Comparison of ENCODE assay signal across 24 cellular contexts in the genomic region with DNA sequence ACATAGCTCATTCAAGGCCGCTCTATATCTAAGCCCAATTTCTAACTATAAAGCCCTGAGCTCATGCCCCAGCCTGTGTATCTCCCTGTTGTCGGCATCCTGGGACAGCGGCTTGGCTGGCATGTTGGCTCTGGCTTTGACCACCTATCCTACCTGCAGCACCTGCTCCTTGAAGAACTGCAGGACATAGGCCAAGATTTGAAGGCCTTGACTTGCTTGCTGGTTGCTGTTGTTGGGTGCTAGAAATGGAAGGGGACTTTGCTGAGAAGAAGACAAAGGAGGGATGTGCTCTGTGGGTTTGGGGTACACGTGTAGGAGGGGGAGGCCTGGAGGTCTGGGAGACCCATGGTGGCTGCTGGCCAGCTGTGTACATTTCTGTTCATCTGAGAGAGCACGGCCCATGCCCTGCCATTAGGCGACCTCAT. TPM values are rescaled to one million over a fixed set of nuclear protein-coding genes. Genes with fewer than 3 reads are reported as not detected.
A peak's percentile ranks its signal among the peaks of the same experiment; 100 is the strongest.
DNase-seq lines count a peak whose midpoint lies in the region; ATAC-seq and TF ChIP-seq lines count a peak whose summit lies in the region.
"Had no signal": no experiment of that assay in that cellular context is flagged by ENCODE, and none has a peak within 500 bp of the region (broad histone marks: within the 10 kb centered on the region; RNA-seq: fewer than 3 reads in every experiment).

No MANE protein-coding gene starts in this region.

- H3K27ac ChIP-seq in right atrium auricular region, result no peak overlapping the region
- H3K27ac ChIP-seq: A549; BLaER1 treated with 17β-estradiol and CSF1 and Interleukin-3, amounts not matched to agents 10 nM and 100 nM had no signal

- H3K36me3 ChIP-seq in right atrium auricular region, result no peaks in the 10 kb centered on the region
- H3K36me3 ChIP-seq: BE2C; BLaER1 treated with 17β-estradiol and CSF1 and Interleukin-3, amounts not matched to agents 10 nM and 100 nM; HAP-1 had no signal

- WGBS in lower leg skin, 2 donors, result 82 to 89% methylated on average over 6 of the region's 6 CpGs

- no peaks in the 10 kb centered on the region for H3K9me3 ChIP-seq in right atrium auricular region
- H3K9me3 ChIP-seq: A549, BE2C, HAP-1 had no signal

- no peak for ATAC-seq in Right ventricle myocardium superior (ENCODE audit: poor library complexity)
- ATAC-seq: A549, GM12878, GM23338 had no signal

- H3K4me1 Mint-ChIP-seq in osteocyte (ENCODE audit: unreplicated experiment), result no peaks in the 10 kb centered on the region
- H3K4me1 Mint-ChIP-seq: CD14-positive monocyte; CD8-positive, alpha-beta memory T cell; GM23338 had no signal

- H3K36me3 Mint-ChIP-seq in osteocyte (ENCODE audit: unreplicated experiment), result no peaks in the 10 kb centered on the region
- H3K36me3 Mint-ChIP-seq: CD14-positive monocyte; CD8-positive, alpha-beta memory T cell had no signal

- TF ChIP-seq CTCF in right atrium auricular region (IDR thresholded peaks at IDR 0.05) (no peak), osteocyte (IDR thresholded peaks at IDR 0.05) (no peak), lower leg skin (IDR thresholded peaks at IDR 0.05) (no peak)

- H3K4me1 ChIP-seq in right atrium auricular region, result no peaks in the 10 kb centered on the region
- H3K4me1 ChIP-seq: BE2C; BLaER1 treated with 17β-estradiol and CSF1 and Interleukin-3, amounts not matched to agents 10 nM and 100 nM; HAP-1 had no signal

- H3K4me3 ChIP-seq in right atrium auricular region (no peak overlapping the region), lower leg skin (ENCODE audit: low read depth, poor library complexity, severe bottlenecking) (no peak overlapping the region)
- H3K4me3 ChIP-seq: A549; BLaER1 treated with 17β-estradiol and CSF1 and Interleukin-3, amounts not matched to agents 10 nM and 100 nM; GM12878; GM23338; HAP-1 had no signal

- intact Hi-C loops in Right ventricle myocardium superior (cut with DNase I) (no loop called here), lower leg skin (cut with DNase I; ENCODE audit: low total_unique reads) (no loop called here)

- no peaks in the 10 kb centered on the region for H3K27me3 Mint-ChIP-seq in osteocyte (ENCODE audit: unreplicated experiment)

- H3K9me3 Mint-ChIP-seq in osteocyte (ENCODE audit: unreplicated experiment), result no peaks in the 10 kb centered on the region
- H3K9me3 Mint-ChIP-seq: GM23338, HFFc6 had no signal

- DNase-seq in right atrium auricular region (ENCODE audit: low spot score), result peak; percentile 32
- DNase-seq in Right ventricle myocardium superior, result no peak
- DNase-seq in mesenteric fat pad (ENCODE audit: low spot score), result peak; percentile 57
- DNase-seq in osteocyte (ENCODE audit: extremely low spot score, unreplicated experiment), result peak; percentile 59
- DNase-seq in NCI-H2081 (lab: John Stamatoyannopoulos, UW), result no peak
- DNase-seq in NCI-H748 (lab: John Stamatoyannopoulos, UW; ENCODE audit: unreplicated experiment), result no peak
- DNase-seq in lower leg skin (ENCODE audit: low spot score in 2 of 2), result no peak
- DNase-seq: 8988T; ACHN; AML-193; BE2C; CD4-positive, alpha-beta T cell; CD8-positive, alpha-beta memory T cell; DMS 273 treated with DMSO at 0.1 percent for 48 hours; DMS79; EL; GDM1; HFFc6 had no signal

- no peak overlapping the region for H3K27ac Mint-ChIP-seq in osteocyte (ENCODE audit: unreplicated experiment)
- H3K27ac Mint-ChIP-seq: CD14-positive monocyte; CD4-positive, alpha-beta T cell; CD8-positive, alpha-beta memory T cell; GM23338; HFFc6 had no signal

- H3K27me3 ChIP-seq in right atrium auricular region, result no peaks in the 10 kb centered on the region

- TF ChIP-seq POLR2A in lower leg skin (IDR thresholded peaks at IDR 0.05), result no peak

- H3K4me3 Mint-ChIP-seq in osteocyte (ENCODE audit: unreplicated experiment), result no peak overlapping the region
- H3K4me3 Mint-ChIP-seq: CD14-positive monocyte; CD4-positive, alpha-beta T cell; CD8-positive, alpha-beta memory T cell; GM23338; HFFc6 had no signal

RNA-seq across cellular contexts. Expression of a gene that starts 11.1 kb away (rescaled TPM):
- not detected for total RNA-seq in right atrium auricular region
- not detected for total RNA-seq in Right ventricle myocardium superior
- 1.1 TPM for total RNA-seq in mesenteric fat pad
- total RNA-seq in osteocyte, result not detected in 2 replicates
- under 1 TPM in 1 of 4 donors, not detected in 3; 0.29 TPM for total RNA-seq in lower leg skin
- total RNA-seq: CD4-positive, alpha-beta T cell; CD8-positive, alpha-beta memory T cell; GM23338; HFFc6 had no signal

RNA-seq across cellular contexts. Expression of a gene that starts 41.1 kb away (rescaled TPM):
- not detected for total RNA-seq in right atrium auricular region
- not detected for total RNA-seq in Right ventricle myocardium superior
- total RNA-seq in mesenteric fat pad, result 0.90 TPM
- total RNA-seq in osteocyte, result not detected in 2 replicates
- total RNA-seq in lower leg skin, result not detected
- total RNA-seq: CD4-positive, alpha-beta T cell; CD8-positive, alpha-beta memory T cell; GM23338; HFFc6 had no signal

Comparison
In these comparisons a context has a peak if more than half of its experiments do, and no peak if none do; other contexts are left out.
1. DNase-seq: peak in right atrium auricular region (single experiment), mesenteric fat pad (single experiment) and osteocyte (single experiment); none in Right ventricle myocardium superior (single experiment), NCI-H2081 (0 of 2), NCI-H748 (single experiment) and lower leg skin (0 of 2).